Comparison of ENCODE assay signal across 17 cellular contexts in the genomic region with DNA sequence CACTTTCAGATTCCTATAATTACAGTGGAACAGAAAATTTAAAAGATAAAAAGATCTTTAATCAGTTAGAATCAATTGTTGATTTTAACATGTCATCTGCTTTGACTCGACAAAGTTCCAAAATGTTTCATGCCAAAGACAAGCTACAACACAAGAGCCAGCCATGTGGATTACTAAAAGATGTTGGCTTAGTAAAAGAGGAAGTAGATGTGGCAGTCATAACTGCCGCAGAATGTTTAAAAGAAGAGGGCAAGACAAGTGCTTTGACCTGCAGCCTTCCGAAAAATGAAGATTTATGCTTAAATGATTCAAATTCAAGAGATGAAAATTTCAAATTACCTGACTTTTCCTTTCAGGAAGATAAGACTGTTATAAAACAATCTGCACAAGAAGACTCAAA. TPM values are rescaled to one million over a fixed set of nuclear protein-coding genes. Genes with fewer than 3 reads are reported as not detected.
"Had no signal": no experiment of that assay in that cellular context is flagged by ENCODE, and none has a peak within 500 bp of the region (broad histone marks: within the 10 kb centered on the region; RNA-seq: fewer than 3 reads in every experiment).

No MANE protein-coding gene starts in this region.

- H3K9me3 Mint-ChIP-seq: activated T-helper 1 cell treated with anti-CD3 and anti-CD28 coated beads, Interleukin-12 subunit alpha, Interleukin-12 subunit beta, Interleukin-2, Interleukin-4 antibody, amounts not matched to agents 30 ng/mL and 10 ng/mL and 1 ng/mL, durations not matched to agents 14 hours and 24 hours and 36 hours; stimulated activated naive B cell treated with anti-CD40 and anti-IgM and Interleukin-4, amounts not matched to agents 10 μg/mL and 1 μg/mL and 100 μg/mL, for 72 hours had no signal

- H3K4me1 Mint-ChIP-seq: nephron had no signal

- H3K27ac Mint-ChIP-seq: activated naive CD8-positive, alpha-beta T cell; activated T-helper 1 cell treated with anti-CD3 and anti-CD28 coated beads, Interleukin-12 subunit alpha, Interleukin-12 subunit beta, Interleukin-2, Interleukin-4 antibody, amounts not matched to agents 30 ng/mL and 10 ng/mL and 1 ng/mL, durations not matched to agents 14 hours and 24 hours and 36 hours; nephron; stimulated activated naive B cell treated with anti-CD40 and anti-IgM and Interleukin-4, amounts not matched to agents 10 μg/mL and 1 μg/mL and 100 μg/mL, for 72 hours had no signal

- DNase-seq: activated CD4-positive, alpha-beta T cell treated with anti-CD3 and anti-CD28 coated beads for 1 hour; activated CD4-positive, alpha-beta T cell treated with anti-CD3 and anti-CD28 coated beads, Interleukin-2, amount 50 U/mL, for 4 hours; activated gamma-delta T cell treated with Interleukin-2 at 50 U/mL for 16 hours; effector CD4-positive, alpha-beta T cell; heart right ventricle; left lung; mammary epithelial cell; midbrain; nucleus accumbens; stimulated activated naive B cell treated with anti-CD40 and anti-IgM and Interleukin-4, amounts not matched to agents 10 μg/mL and 1 μg/mL and 100 μg/mL, for 72 hours; T1000; upper lobe of right lung; WERI-Rb-1 had no signal

- ATAC-seq: gastroesophageal sphincter, heart right ventricle, left lung, upper lobe of right lung had no signal

- H3K4me3 Mint-ChIP-seq: activated naive CD8-positive, alpha-beta T cell; activated T-helper 1 cell treated with anti-CD3 and anti-CD28 coated beads, Interleukin-12 subunit alpha, Interleukin-12 subunit beta, Interleukin-2, Interleukin-4 antibody, amounts not matched to agents 30 ng/mL and 10 ng/mL and 1 ng/mL, durations not matched to agents 14 hours and 24 hours and 36 hours; nephron; stimulated activated naive B cell treated with anti-CD40 and anti-IgM and Interleukin-4, amounts not matched to agents 10 μg/mL and 1 μg/mL and 100 μg/mL, for 72 hours had no signal

- H3K27me3 Mint-ChIP-seq: activated naive CD8-positive, alpha-beta T cell; stimulated activated naive B cell treated with anti-CD40 and anti-IgM and Interleukin-4, amounts not matched to agents 10 μg/mL and 1 μg/mL and 100 μg/mL, for 72 hours had no signal

RNA-seq across cellular contexts. Expression of a gene that starts 50.6 kb away (rescaled TPM):
- total RNA-seq: activated T-helper 1 cell treated with anti-CD3 and anti-CD28 coated beads, Interleukin-12 subunit alpha, Interleukin-12 subunit beta, Interleukin-2, Interleukin-4 antibody, amounts not matched to agents 30 ng/mL and 10 ng/mL and 1 ng/mL, durations not matched to agents 14 hours and 24 hours and 36 hours had no signal
